ENCODE assay signal across 24 cellular contexts in the genomic region with DNA sequence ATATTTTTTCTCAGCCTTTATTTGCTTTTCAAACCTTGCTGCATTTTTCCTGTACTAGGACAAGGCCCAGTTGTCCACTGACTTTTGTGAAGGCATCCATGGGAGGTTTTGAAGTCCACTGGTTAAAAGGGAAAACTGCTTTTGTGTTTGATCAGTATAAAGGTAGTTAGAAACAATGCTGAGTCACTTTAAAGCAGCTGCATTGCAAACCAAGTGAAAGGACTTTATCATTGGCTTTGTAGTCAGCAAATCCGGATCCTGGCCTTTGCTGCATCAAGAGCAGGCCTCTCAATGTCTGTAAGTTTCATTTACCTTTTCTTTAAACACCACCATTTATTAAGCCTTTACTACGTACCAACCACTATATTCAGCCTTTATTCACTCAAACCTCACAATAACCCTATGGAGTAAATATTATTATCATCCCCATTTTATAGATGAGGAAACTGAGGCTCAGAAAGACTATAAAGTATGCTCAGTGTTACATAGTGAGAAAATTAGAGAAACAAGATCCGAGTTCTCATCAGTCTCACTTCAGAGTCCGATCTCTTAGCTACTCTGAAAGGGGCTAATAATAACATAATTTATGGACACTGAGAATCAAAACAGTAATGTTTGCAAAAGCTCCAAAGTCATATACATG.
DNase-seq lines count a peak whose midpoint lies in the region; ATAC-seq, FAIRE-seq and TF ChIP-seq lines count a peak whose summit lies in the region.
"Had no signal": no experiment of that assay in that cellular context is flagged by ENCODE, and none has a peak within 500 bp of the region (broad histone marks: within the 10 kb centered on the region; RNA-seq: fewer than 3 reads in every experiment).

No MANE protein-coding gene starts in this region.

- no peak overlapping the region for H2AK5ac ChIP-seq in H1 (ENCODE audit: low read depth, low read length)

- no peaks in the 10 kb centered on the region for H3K79me1 ChIP-seq in H1 (ENCODE audit: low read depth, low read length)

- 42% methylated on average over 4 of the region's 4 CpGs for WGBS in HepG2 (ENCODE audit: low lambda C conversion rate)
- 71% methylated on average over 4 of the region's 4 CpGs for WGBS in right lobe of liver (ENCODE audit: insufficient coverage, low coverage, low lambda C conversion rate, missing lambda C conversion rate)
- 89 to 100% methylated on average over 1 to 4 of the region's 4 CpGs for WGBS in H1 (ENCODE audit: extremely low coverage in 1 of 2, insufficient coverage in 1 of 2, insufficient read length in 1 of 2, insufficient replicate concordance in 2 of 2, low coverage in 1 of 2, low lambda C conversion rate in 2 of 2, missing lambda C conversion rate in 1 of 2), 2 experiments

- peaks cover 2% of the 10 kb centered on the region for H3K27me3 Mint-ChIP-seq in GM23338 (ENCODE audit: insufficient read depth, low read depth, poor library complexity)

- H3K36me3 ChIP-seq in HepG2 (replicated peaks in 1 of 2; ENCODE audit: control insufficient read depth in 1 of 2, insufficient read depth in 2 of 2, low read length in 2 of 2) (no peaks in the 10 kb centered on the region), right lobe of liver (no peaks in the 10 kb centered on the region), GM23338 (ENCODE audit: insufficient read depth) (no peaks in the 10 kb centered on the region), MM.1S (replicated peaks; ENCODE audit: insufficient read depth, low read length) (no peaks in the 10 kb centered on the region), H1 (ENCODE audit: control insufficient read depth in 2 of 4, insufficient read depth in 4 of 4, low read length in 3 of 4) (no peaks in the 10 kb centered on the region), lower lobe of right lung (no peaks in the 10 kb centered on the region)
- H3K36me3 ChIP-seq: BLaER1 treated with 17β-estradiol and CSF1 and Interleukin-3, amounts not matched to agents 10 nM and 100 nM had no signal

- FAIRE-seq in HepG2 (lab: Jason Lieb, UNC) (no peak), H1 (lab: Jason Lieb, UNC) (no peak)
- FAIRE-seq: A204.1, D721Med, G401.6, GM12891, GM19239 had no signal

- H3K9ac ChIP-seq in HepG2 (ENCODE audit: insufficient read depth, low read depth, low read length) (no peak overlapping the region), MM.1S (ENCODE audit: low read length) (no peak overlapping the region), H1 (replicated peaks in 1 of 4; ENCODE audit: extremely low read depth in 1 of 4, low read depth in 3 of 4, low read length in 3 of 4) (no peak overlapping the region)
- H3K9ac ChIP-seq: BLaER1 treated with 17β-estradiol and CSF1 and Interleukin-3, amounts not matched to agents 10 nM and 100 nM had no signal

- H3K79me2 ChIP-seq in HepG2 (ENCODE audit: insufficient read depth, low read length) (no peaks in the 10 kb centered on the region), GM23338 (replicated peaks; ENCODE audit: insufficient read depth) (no peaks in the 10 kb centered on the region), MM.1S (ENCODE audit: low read length) (no peaks in the 10 kb centered on the region), H1 (ENCODE audit: control insufficient read depth in 1 of 2, insufficient read depth in 2 of 2, low read length in 2 of 2) (no peaks in the 10 kb centered on the region)

- POLR2A ChIA-PET in HepG2 (lab: Yijun Ruan, JAX) (no interaction called here), H1 (lab: Charles Lee; ENCODE audit: partially characterized antibody) (no interaction called here)

- no peaks in the 10 kb centered on the region; the same call in 2 of the 3 replicates for H3K36me3 Mint-ChIP-seq in GM23338 (ENCODE audit: low read depth)
- H3K36me3 Mint-ChIP-seq: CD8-positive, alpha-beta T cell had no signal

- H3K4me2 ChIP-seq in HepG2 (ENCODE audit: low read depth, low read length) (0 out of 2 replicates have a peak overlapping the region, but pooled peaks have one; percentile 1), GM23338 (no peak overlapping the region), MM.1S (ENCODE audit: low read depth, low read length) (no peak overlapping the region), H1 (ENCODE audit: insufficient read depth in 1 of 2, low read depth in 2 of 2, low read length in 2 of 2) (no peak overlapping the region)
- H3K4me2 ChIP-seq: BLaER1 treated with 17β-estradiol and CSF1 and Interleukin-3, amounts not matched to agents 10 nM and 100 nM had no signal

- H3F3A ChIP-seq in GM23338 (replicated peaks; ENCODE audit: low read depth) (no peaks in the 10 kb centered on the region), MM.1S (ENCODE audit: insufficient read depth, low read length) (no peaks in the 10 kb centered on the region)

- peaks cover 4% of the 10 kb centered on the region; the same call in 1 of the 3 replicates for H3K9me3 Mint-ChIP-seq in GM23338

- H3K4me3 Mint-ChIP-seq in GM23338, result no peak overlapping the region
- H3K4me3 Mint-ChIP-seq: B cell; CD4-positive, alpha-beta T cell; CD8-positive, alpha-beta T cell had no signal

- H2BK5ac ChIP-seq in H1 (ENCODE audit: low read depth, low read length), result no peak overlapping the region

- in situ Hi-C loops in HepG2 (cut with HindIII; ENCODE audit: extremely low pct_ligation_motif_present, low pct_unique_long_range_greater_than_20kb), result no loop called here

- DNase-seq in HepG2 (ENCODE audit: low spot score) (peak; percentile 20), right lobe of liver (no peak), GM23338 (ENCODE audit: low spot score) (no peak), MM.1S (peak; percentile 15), H1 (ENCODE audit: low read depth in 1 of 2, low spot score in 2 of 2) (no peak), anterior cingulate cortex (lab: John Stamatoyannopoulos, UW) (no peak), lower lobe of right lung (no peak), NCI-H128 (lab: John Stamatoyannopoulos, UW; ENCODE audit: unreplicated experiment) (no peak)
- DNase-seq: 8988T; AML-193; Caco-2; Calu3; CD4-positive, alpha-beta T cell; CD8-positive, alpha-beta T cell; DMS79 treated with DMSO at 0.1 percent for 48 hours; GF-D8 had no signal

- H3K18ac ChIP-seq in H1 (ENCODE audit: extremely low read depth, low read length), result no peak overlapping the region

- 0 out of 5 replicates have a peak, but pooled peaks cover 2 to 4% of the 10 kb centered on the region in 2 experiments for H3K27me3 ChIP-seq in HepG2 (ENCODE audit: control insufficient read depth in 1 of 2, insufficient read depth in 2 of 2, low read length in 2 of 2)
- no peaks in the 10 kb centered on the region for H3K27me3 ChIP-seq in right lobe of liver
- H3K27me3 ChIP-seq in GM23338 (ENCODE audit: insufficient read depth), result no peaks in the 10 kb centered on the region
- H3K27me3 ChIP-seq in MM.1S (replicated peaks; ENCODE audit: insufficient read depth, low read length), result no peaks in the 10 kb centered on the region
- no peaks in the 10 kb centered on the region for H3K27me3 ChIP-seq in H1 (replicated peaks in 1 of 4; ENCODE audit: control insufficient read depth in 3 of 4, extremely low read depth in 1 of 4, insufficient read depth in 3 of 4, low read length in 3 of 4)
- H3K27me3 ChIP-seq in lower lobe of right lung (ENCODE audit: low read depth), result peaks cover 9% of the 10 kb centered on the region
- H3K27me3 ChIP-seq: BLaER1 treated with 17β-estradiol and CSF1 and Interleukin-3, amounts not matched to agents 10 nM and 100 nM had no signal

- H4K91ac ChIP-seq in H1 (replicated peaks; ENCODE audit: insufficient read length, low read length), result no peak overlapping the region

- H3K9me2 ChIP-seq in GM23338 (ENCODE audit: insufficient read depth), result peaks cover 3% of the 10 kb centered on the region; the same call in 1 of the 2 replicates
- H3K9me2 ChIP-seq in MM.1S (replicated peaks; ENCODE audit: insufficient read depth, low read length), result no peaks in the 10 kb centered on the region; the same call in 1 of the 2 replicates

- H3K4me3 ChIP-seq in HepG2 (replicated peaks in 1 of 3; ENCODE audit: insufficient read depth in 1 of 3, low read depth in 2 of 3, low read length in 3 of 3) (no peak overlapping the region), right lobe of liver (no peak overlapping the region), GM23338 (no peak overlapping the region), MM.1S (ENCODE audit: low read length) (no peak overlapping the region), H1 (ENCODE audit: extremely low read depth in 1 of 4, insufficient read depth in 2 of 4, low read depth in 3 of 4, low read length in 4 of 4) (no peak overlapping the region), lower lobe of right lung (no peak overlapping the region)
- H3K4me3 ChIP-seq: BLaER1 treated with 17β-estradiol and CSF1 and Interleukin-3, amounts not matched to agents 10 nM and 100 nM had no signal

- ATAC-seq in HepG2 (no peak), right lobe of liver (no peak), GM23338 (no peak), lower lobe of right lung (no peak)
- ATAC-seq: CD8-positive, alpha-beta T cell had no signal

- no peak overlapping the region for H2BK12ac ChIP-seq in H1 (ENCODE audit: low read depth, low read length)

- H3K27ac ChIP-seq in HepG2 (ENCODE audit: extremely low read length, insufficient read depth, low read length) (no peak overlapping the region), right lobe of liver (no peak overlapping the region), GM23338 (ENCODE audit: low read depth) (no peak overlapping the region), MM.1S (ENCODE audit: low read length) (no peak overlapping the region), H1 (ENCODE audit: low read depth, low read length) (no peak overlapping the region), lower lobe of right lung (no peak overlapping the region)
- H3K27ac ChIP-seq: BLaER1 treated with 17β-estradiol and CSF1 and Interleukin-3, amounts not matched to agents 10 nM and 100 nM; C4-2B had no signal

- no peak for TF ChIP-seq EP300 in HepG2 (IDR thresholded peaks at IDR 0.05; ENCODE audit: low read depth in 2 of 2, low read length in 2 of 2)
- no peak for TF ChIP-seq EP300 in HepG2 (CRISPR knock-in tag; IDR thresholded peaks at IDR 0.05; ENCODE audit: borderline replicate concordance)
- no peak for TF ChIP-seq EP300 in H1 (IDR thresholded peaks at IDR 0.05; ENCODE audit: borderline replicate concordance in 1 of 2, low read depth in 2 of 2, low read length in 2 of 2)

- no peaks in the 10 kb centered on the region for H3K4me1 Mint-ChIP-seq in GM23338
- H3K4me1 Mint-ChIP-seq: B cell had no signal

- no TSS peak for BruUV-seq in HepG2 (replicated peaks; lab: Mats Ljungman, UMichigan)

- no peak overlapping the region for H3K4ac ChIP-seq in H1 (replicated peaks; ENCODE audit: insufficient read length, low read depth, low read length)

- H3K4me1 ChIP-seq in HepG2 (ENCODE audit: insufficient read depth, low read length) (no peaks in the 10 kb centered on the region; the same call in 1 of the 2 replicates), right lobe of liver (no peaks in the 10 kb centered on the region), GM23338 (ENCODE audit: insufficient read depth) (no peaks in the 10 kb centered on the region), MM.1S (ENCODE audit: low read length) (no peaks in the 10 kb centered on the region), H1 (replicated peaks in 1 of 4; ENCODE audit: control insufficient read depth in 3 of 4, insufficient read depth in 4 of 4, low read length in 3 of 4) (no peaks in the 10 kb centered on the region; a peak in 1 of 7 replicates), lower lobe of right lung (no peaks in the 10 kb centered on the region)
- H3K4me1 ChIP-seq: BLaER1 treated with 17β-estradiol and CSF1 and Interleukin-3, amounts not matched to agents 10 nM and 100 nM; Caco-2 had no signal

- intact Hi-C loops in HepG2 (cut with micrococcal nuclease; ENCODE audit: unreplicated experiment) (no loop called here), right lobe of liver (cut with DNase I) (no loop called here), lower lobe of right lung (cut with DNase I) (no loop called here)

- no peak overlapping the region for H3K56ac ChIP-seq in H1 (replicated peaks; ENCODE audit: insufficient read length, low read depth, low read length)

- H3K23ac ChIP-seq in H1 (ENCODE audit: insufficient read length), result no peak overlapping the region

- H2BK20ac ChIP-seq in H1 (ENCODE audit: low read length), result no peak overlapping the region

- peaks cover under 1% of the 10 kb centered on the region; the same call in 1 of the 2 replicates for H3K9me3 ChIP-seq in HepG2 (ENCODE audit: low read length)
- H3K9me3 ChIP-seq in right lobe of liver, result no peaks in the 10 kb centered on the region
- H3K9me3 ChIP-seq in MM.1S (replicated peaks; ENCODE audit: insufficient read depth, low read length), result no peaks in the 10 kb centered on the region
- H3K9me3 ChIP-seq in H1 (ENCODE audit: insufficient read depth in 2 of 2, low read depth in 1 of 2, low read length in 1 of 2), result peaks cover 0 to 4% of the 10 kb centered on the region in 2 experiments; a peak in 2 of 4 replicates
- no peaks in the 10 kb centered on the region for H3K9me3 ChIP-seq in lower lobe of right lung

- no peak overlapping the region for H2BK120ac ChIP-seq in H1 (replicated peaks; ENCODE audit: low read depth, low read length)

- H3K14ac ChIP-seq in H1 (ENCODE audit: insufficient read length), result no peak overlapping the region

- H3K23me2 ChIP-seq in H1 (ENCODE audit: low read depth, low read length), result no peaks in the 10 kb centered on the region

- H4K20me1 ChIP-seq in HepG2 (ENCODE audit: insufficient read depth, low read length) (no peaks in the 10 kb centered on the region), GM23338 (replicated peaks; ENCODE audit: insufficient read depth) (no peaks in the 10 kb centered on the region), MM.1S (ENCODE audit: insufficient read depth, low read length) (no peaks in the 10 kb centered on the region), H1 (replicated peaks in 1 of 2; ENCODE audit: control insufficient read depth in 1 of 2, insufficient read depth in 2 of 2, low read length in 2 of 2) (no peaks in the 10 kb centered on the region)
- H4K20me1 ChIP-seq: BLaER1 treated with 17β-estradiol and CSF1 and Interleukin-3, amounts not matched to agents 10 nM and 100 nM had no signal

- TF ChIP-seq CTCF in HepG2 (CRISPR knock-in tag; IDR thresholded peaks at IDR 0.05) (no peak), right lobe of liver (IDR thresholded peaks at IDR 0.05) (no peak), GM23338 (conservative IDR thresholded peaks at IDR 0.05; ENCODE audit: low read depth in 2 of 2) (no peak), MM.1S (IDR thresholded peaks at IDR 0.05; ENCODE audit: low read length) (no peak), H1 (IDR thresholded peaks at IDR 0.05; ENCODE audit: control extremely low read depth in 1 of 3, insufficient read depth in 1 of 3, low read depth in 1 of 3, low read length in 3 of 3) (no peak), lower lobe of right lung (IDR thresholded peaks at IDR 0.05) (no peak)

- CTCF ChIA-PET in HepG2 (lab: Yijun Ruan, JAX; ENCODE audit: low intra/inter-chr PET ratio, low total read pairs), result no interaction called here
- CTCF ChIA-PET in H1 (lab: Charles Lee; ENCODE audit: partially characterized antibody), result interaction anchor here (0.5 kb wide), 1 partner anchor 12 kb away, joined by 3 read pairs; no protein-coding TSS in a partner anchor

- TF ChIP-seq POLR2A in HepG2 (IDR thresholded peaks at IDR 0.05; ENCODE audit: insufficient read depth in 1 of 2, low read depth in 2 of 2, low read length in 2 of 2) (no peak), right lobe of liver (IDR thresholded peaks at IDR 0.05) (no peak), H1 (IDR thresholded peaks at IDR 0.05; ENCODE audit: control extremely low read depth in 1 of 2, low read depth in 2 of 2, low read length in 2 of 2) (no peak)

- no peak overlapping the region for H4K8ac ChIP-seq in H1 (ENCODE audit: extremely low read depth, insufficient read depth, low read length)

- no peak overlapping the region for H2BK15ac ChIP-seq in H1 (ENCODE audit: low read length)

- no peak overlapping the region for H4K5ac ChIP-seq in H1 (ENCODE audit: insufficient read length, low read depth, low read length)

- no peak overlapping the region for H3K27ac Mint-ChIP-seq in GM23338
- H3K27ac Mint-ChIP-seq: B cell; CD4-positive, alpha-beta T cell; CD8-positive, alpha-beta T cell had no signal

- TF ChIP-seq RAD21 in HepG2 (CRISPR knock-in tag; IDR thresholded peaks at IDR 0.05), result no peak
- no peak for TF ChIP-seq RAD21 in H1 (IDR thresholded peaks at IDR 0.05 in 1 of 2, conservative IDR thresholded peaks at IDR 0.05 in 1 of 2; ENCODE audit: low read depth in 2 of 2, low read length in 2 of 2)

- H2AFZ ChIP-seq in HepG2 (ENCODE audit: low read length) (no peak overlapping the region), GM23338 (peak overlapping the region; percentile 28; the same call in 1 of the 2 replicates), MM.1S (ENCODE audit: low read length) (no peak overlapping the region), H1 (ENCODE audit: low read length) (no peak overlapping the region)

Comparison
In these comparisons a context has a peak if more than half of its experiments do, and no peak if none do; other contexts are left out.
1. DNase-seq: peak in HepG2 (single experiment) and MM.1S (single experiment); none in right lobe of liver (0 of 3), GM23338 (single experiment), H1 (0 of 2), anterior cingulate cortex (0 of 58), lower lobe of right lung (single experiment) and NCI-H128 (single experiment).
2. Of the 41 proteins assayed by ChIP-seq in both HepG2 and H1: peak only in HepG2: MAFK; only in H1: none; in both: none; in neither: 40.